24 cellular contexts compared by ENCODE assay signal in genomic region chr12:105506678-105507310, GRCh38.
DNase-seq lines count a peak whose midpoint lies in the region; ATAC-seq, FAIRE-seq and TF ChIP-seq lines count a peak whose summit lies in the region.
"Had no signal": no experiment of that assay in that cellular context is flagged by ENCODE, and none has a peak within 500 bp of the region (broad histone marks: within the 10 kb centered on the region; RNA-seq: fewer than 3 reads in every experiment).

No MANE protein-coding gene starts in this region.

- H4K20me1 ChIP-seq in GM23338 (replicated peaks; ENCODE audit: insufficient read depth): no peaks in the 10 kb centered on the region
- H4K20me1 ChIP-seq in astrocyte (ENCODE audit: insufficient read depth, low read length): no peaks in the 10 kb centered on the region

- no peak for TF ChIP-seq EP300 in esophagus muscularis mucosa (IDR thresholded peaks at IDR 0.05)

- H3K79me2 ChIP-seq in GM23338 (replicated peaks; ENCODE audit: insufficient read depth) (no peaks in the 10 kb centered on the region), astrocyte (ENCODE audit: insufficient read depth, low read length) (no peaks in the 10 kb centered on the region)

- H3K4me3 Mint-ChIP-seq in GM23338 (no peak overlapping the region), astrocyte (ENCODE audit: unreplicated experiment) (no peak overlapping the region), nephron progenitor cell (no peak overlapping the region)
- H3K4me3 Mint-ChIP-seq: H9, HFFc6 had no signal

- H3K4me1 ChIP-seq in GM23338 (ENCODE audit: insufficient read depth) (no peaks in the 10 kb centered on the region), astrocyte (ENCODE audit: insufficient read depth, low read length) (peaks cover 8% of the 10 kb centered on the region), esophagus muscularis mucosa (no peaks in the 10 kb centered on the region)
- H3K4me1 ChIP-seq: SJSA1 had no signal

- H3K36me3 ChIP-seq in GM23338 (ENCODE audit: insufficient read depth): no peaks in the 10 kb centered on the region
- H3K36me3 ChIP-seq in astrocyte (ENCODE audit: insufficient read depth, low read length): no peaks in the 10 kb centered on the region
- no peaks in the 10 kb centered on the region for H3K36me3 ChIP-seq in esophagus muscularis mucosa
- H3K36me3 ChIP-seq: SJSA1 had no signal

- no peak overlapping the region for H3K27ac ChIP-seq in GM23338 (ENCODE audit: low read depth)
- no peak overlapping the region for H3K27ac ChIP-seq in astrocyte (ENCODE audit: low read depth, low read length)
- no peak overlapping the region for H3K27ac ChIP-seq in esophagus muscularis mucosa (replicated peaks in 1 of 4)
- H3K27ac ChIP-seq: GM23248, SJSA1 had no signal

- no peaks in the 10 kb centered on the region for H3K9me2 ChIP-seq in GM23338 (ENCODE audit: insufficient read depth)

- TF ChIP-seq CTCF in GM23338 (conservative IDR thresholded peaks at IDR 0.05; ENCODE audit: low read depth in 2 of 2) (no peak), astrocyte (IDR thresholded peaks at IDR 0.05; ENCODE audit: insufficient read depth, low read depth, low read length) (no peak), esophagus muscularis mucosa (IDR thresholded peaks at IDR 0.05) (no peak), nephron progenitor cell (IDR thresholded peaks at IDR 0.05) (no peak)

- peak overlapping the region; percentile 78; the same call in 1 of the 2 replicates for H2AFZ ChIP-seq in GM23338
- peak overlapping the region; percentile 33 for H2AFZ ChIP-seq in astrocyte (ENCODE audit: low read depth, low read length)
- H2AFZ ChIP-seq: GM23248 had no signal

- no peak for TF ChIP-seq POLR2A in esophagus muscularis mucosa (IDR thresholded peaks at IDR 0.05; ENCODE audit: low read depth)

- DNase-seq in GM23338 (ENCODE audit: low spot score) (no peak), astrocyte (ENCODE audit: low read depth) (no peak), esophagus muscularis mucosa (ENCODE audit: extremely low spot score) (peak; percentile 74), nephron progenitor cell (no peak), globus pallidus (ENCODE audit: low spot score) (no peak), NCI-H146 (lab: John Stamatoyannopoulos, UW) (no peak), NCI-H2196 treated with DMSO at 0.1 percent for 48 hours (lab: John Stamatoyannopoulos, UW; ENCODE audit: unreplicated experiment) (no peak)
- DNase-seq: DMS153; DND-41; GM23248; H9; HFFc6; KBM-7; NCI-H1694; NCI-H2081; NCI-H446; NCI-H524 treated with DMSO at 0.1 percent for 48 hours; NCI-H774; NK-92 treated with Interleukin-12 subunit alpha and Interleukin-12 subunit beta, amount 100 ng/mL, for 24 hours; Right ventricle myocardium superior; RPMI8226 had no signal

- ATAC-seq in GM23338: no peak
- no peak for ATAC-seq in GM21825 (IDR thresholded peaks at IDR 0.05; ENCODE audit: unreplicated experiment)

- no peaks in the 10 kb centered on the region for H3K9me3 Mint-ChIP-seq in GM23338
- H3K9me3 Mint-ChIP-seq in astrocyte (ENCODE audit: unreplicated experiment): no peaks in the 10 kb centered on the region
- no peaks in the 10 kb centered on the region for H3K9me3 Mint-ChIP-seq in nephron progenitor cell
- H3K9me3 Mint-ChIP-seq: H9, HFFc6 had no signal

- no peak overlapping the region for H3K27ac Mint-ChIP-seq in GM23338
- H3K27ac Mint-ChIP-seq in astrocyte (ENCODE audit: unreplicated experiment): peak overlapping the region; percentile 18
- peak overlapping the region; percentile 1 for H3K27ac Mint-ChIP-seq in nephron progenitor cell
- H3K27ac Mint-ChIP-seq: H9, HFFc6 had no signal

- H3K27me3 Mint-ChIP-seq in GM23338 (ENCODE audit: insufficient read depth, low read depth, poor library complexity): peaks cover 7% of the 10 kb centered on the region
- peaks cover 17% of the 10 kb centered on the region for H3K27me3 Mint-ChIP-seq in astrocyte (ENCODE audit: low read depth, unreplicated experiment)
- H3K27me3 Mint-ChIP-seq in nephron progenitor cell (ENCODE audit: low read depth, poor library complexity): peaks cover 22% of the 10 kb centered on the region

- H3K36me3 Mint-ChIP-seq in GM23338 (ENCODE audit: low read depth): no peaks in the 10 kb centered on the region
- peaks cover 1% of the 10 kb centered on the region for H3K36me3 Mint-ChIP-seq in astrocyte (ENCODE audit: low read depth, unreplicated experiment)
- no peaks in the 10 kb centered on the region for H3K36me3 Mint-ChIP-seq in nephron progenitor cell (ENCODE audit: low read depth)

- WGBS in esophagus muscularis mucosa: 82% methylated on average over 1 of the region's 1 CpG

- no peaks in the 10 kb centered on the region for H3F3A ChIP-seq in GM23338 (replicated peaks; ENCODE audit: low read depth)

- no peaks in the 10 kb centered on the region for H3K9me3 ChIP-seq in astrocyte (ENCODE audit: insufficient read depth, low read depth, low read length)
- H3K9me3 ChIP-seq in esophagus muscularis mucosa: no peaks in the 10 kb centered on the region
- H3K9me3 ChIP-seq: SJSA1 had no signal

- no peaks in the 10 kb centered on the region for H3K27me3 ChIP-seq in GM23338 (ENCODE audit: insufficient read depth)
- H3K27me3 ChIP-seq in astrocyte (ENCODE audit: insufficient read depth, low read length): no peaks in the 10 kb centered on the region
- peaks cover 0 to 8% (median 0%) of the 10 kb centered on the region in 4 donors for H3K27me3 ChIP-seq in esophagus muscularis mucosa
- H3K27me3 ChIP-seq: SJSA1 had no signal

- no peak for FAIRE-seq in astrocyte (lab: Jason Lieb, UNC)
- FAIRE-seq: HTR-8/SVneo had no signal

- no peak overlapping the region for H3K4me2 ChIP-seq in GM23338
- H3K4me2 ChIP-seq in astrocyte (ENCODE audit: low read length): peak overlapping the region; percentile 34

- H3K4me3 ChIP-seq in GM23338 (no peak overlapping the region), astrocyte (ENCODE audit: insufficient read depth, low read depth, low read length) (no peak overlapping the region), esophagus muscularis mucosa (no peak overlapping the region)
- H3K4me3 ChIP-seq: GM23248, SJSA1 had no signal

- intact Hi-C loops in esophagus muscularis mucosa (cut with DNase I): no loop called here

- H3K4me1 Mint-ChIP-seq in GM23338 (no peaks in the 10 kb centered on the region), astrocyte (ENCODE audit: low read depth, unreplicated experiment) (peaks cover 14% of the 10 kb centered on the region), nephron progenitor cell (peaks cover 27% of the 10 kb centered on the region)

- H3K9ac ChIP-seq in astrocyte (ENCODE audit: low read length): no peak overlapping the region
- H3K9ac ChIP-seq: GM23248 had no signal

TF ChIP-seq in GM23338, 12 proteins besides CTCF, POLR2A, EP300 and RAD21 (continues in another document):
- no peak for TF ChIP-seq POLR2AphosphoS5 (IDR thresholded peaks at IDR 0.05; ENCODE audit: low read depth)
- TF ChIP-seq STAT1 (IDR thresholded peaks at IDR 0.05; ENCODE audit: unreplicated experiment): no peak
- no peak for TF ChIP-seq ZNF114 (CRISPR knock-in tag; IDR thresholded peaks at IDR 0.05)
- TF ChIP-seq JUNB (IDR thresholded peaks at IDR 0.05; ENCODE audit: unreplicated experiment): no peak
- no peak for TF ChIP-seq CREB1 (CRISPR knock-in tag; IDR thresholded peaks at IDR 0.05; ENCODE audit: low read depth)
- no peak for TF ChIP-seq EZH2 (IDR thresholded peaks at IDR 0.05; ENCODE audit: low read depth, unreplicated experiment)
- TF ChIP-seq ETS1 (IDR thresholded peaks at IDR 0.05): no peak
- no peak for TF ChIP-seq REST (IDR thresholded peaks at IDR 0.05; ENCODE audit: unreplicated experiment)
